In genomic region chr1:201354901-201355295, GRCh38 we compare ENCODE assay signal across 19 cellular contexts. TPM values are rescaled to one million over a fixed set of nuclear protein-coding genes. Genes with fewer than 3 reads are reported as not detected.
DNase-seq lines count a peak whose midpoint lies in the region; ATAC-seq and TF ChIP-seq lines count a peak whose summit lies in the region.
"Had no signal": no experiment of that assay in that cellular context is flagged by ENCODE, and none has a peak within 500 bp of the region (broad histone marks: within the 10 kb centered on the region; RNA-seq: fewer than 3 reads in every experiment).

No MANE protein-coding gene starts in this region.

- H3K27me3 ChIP-seq in cardiac muscle cell: no peaks in the 10 kb centered on the region
- no peaks in the 10 kb centered on the region for H3K27me3 ChIP-seq in lower lobe of right lung (ENCODE audit: low read depth)
- no peaks in the 10 kb centered on the region for H3K27me3 ChIP-seq in upper lobe of right lung

- TF ChIP-seq CTCF in cardiac muscle cell (IDR thresholded peaks at IDR 0.05; ENCODE audit: low read depth, low read length) (no peak), glutamatergic neuron (IDR thresholded peaks at IDR 0.05; ENCODE audit: partially characterized antibody, unreplicated experiment) (no peak), lower lobe of right lung (IDR thresholded peaks at IDR 0.05) (no peak), upper lobe of right lung (IDR thresholded peaks at IDR 0.05) (no peak)

- H3K27me3 Mint-ChIP-seq in glutamatergic neuron (ENCODE audit: unreplicated experiment): peaks cover 13% of the 10 kb centered on the region

- no peak overlapping the region for H3K4me3 Mint-ChIP-seq in glutamatergic neuron (ENCODE audit: unreplicated experiment)
- H3K4me3 Mint-ChIP-seq: CD14-positive monocyte had no signal

- intact Hi-C loops in Right ventricle myocardium superior (cut with DNase I): no loop called here
- intact Hi-C loops in lower lobe of right lung (cut with DNase I): no loop called here
- intact Hi-C loops in upper lobe of right lung (cut with DNase I): no loop called here

- DNase-seq in cardiac muscle cell (ENCODE audit: low read depth in 1 of 2, low spot score in 1 of 2) (no peak), Right ventricle myocardium superior (no peak), glutamatergic neuron (peak; percentile 8), lower lobe of right lung (peak; percentile 8), upper lobe of right lung (peak; percentile 58), NCI-H748 treated with DMSO at 0.1 percent for 48 hours (lab: John Stamatoyannopoulos, UW) (no peak)
- DNase-seq: 8988T, DND-41, GOT3, KBM-7, NCI-H187, NCI-H2107, NCI-H2227 treated with DMSO at 0.1 percent for 48 hours, NCI-H510A treated with DMSO at 0.1 percent for 48 hours, NCI-H82, OCI-M1 had no signal

- H3K36me3 ChIP-seq in cardiac muscle cell: peaks cover 14% of the 10 kb centered on the region
- no peaks in the 10 kb centered on the region for H3K36me3 ChIP-seq in lower lobe of right lung
- no peaks in the 10 kb centered on the region for H3K36me3 ChIP-seq in upper lobe of right lung

- peaks cover 1% of the 10 kb centered on the region for H3K9me3 Mint-ChIP-seq in glutamatergic neuron (ENCODE audit: unreplicated experiment)
- H3K9me3 Mint-ChIP-seq: CD14-positive monocyte had no signal

- H3K27ac Mint-ChIP-seq in glutamatergic neuron (ENCODE audit: unreplicated experiment): no peak overlapping the region
- H3K27ac Mint-ChIP-seq: CD14-positive monocyte had no signal

- H3K27ac ChIP-seq in cardiac muscle cell: peak overlapping the region; percentile 98
- no peak overlapping the region for H3K27ac ChIP-seq in lower lobe of right lung
- no peak overlapping the region for H3K27ac ChIP-seq in upper lobe of right lung

- H3K4me3 ChIP-seq in cardiac muscle cell (no peak overlapping the region), lower lobe of right lung (no peak overlapping the region), upper lobe of right lung (no peak overlapping the region)

- H3K4me1 ChIP-seq in cardiac muscle cell (ENCODE audit: low read depth): no peaks in the 10 kb centered on the region
- no peaks in the 10 kb centered on the region for H3K4me1 ChIP-seq in lower lobe of right lung
- H3K4me1 ChIP-seq in upper lobe of right lung: no peaks in the 10 kb centered on the region

- H3K4me1 Mint-ChIP-seq in glutamatergic neuron (ENCODE audit: low read depth, unreplicated experiment): peaks cover 6% of the 10 kb centered on the region
- H3K4me1 Mint-ChIP-seq: CD14-positive monocyte had no signal

- H3K9me3 ChIP-seq in cardiac muscle cell (ENCODE audit: low read depth) (no peaks in the 10 kb centered on the region), lower lobe of right lung (no peaks in the 10 kb centered on the region), upper lobe of right lung (no peaks in the 10 kb centered on the region)

- ATAC-seq in Right ventricle myocardium superior (ENCODE audit: poor library complexity): no peak
- no peak for ATAC-seq in lower lobe of right lung
- ATAC-seq in upper lobe of right lung: no peak
- no peak for ATAC-seq in HG03432 (IDR thresholded peaks at IDR 0.05; ENCODE audit: unreplicated experiment)
- ATAC-seq in GM19467 (IDR thresholded peaks at IDR 0.05; ENCODE audit: unreplicated experiment): no peak

- no peaks in the 10 kb centered on the region for H3K36me3 Mint-ChIP-seq in glutamatergic neuron (ENCODE audit: unreplicated experiment)
- H3K36me3 Mint-ChIP-seq: CD14-positive monocyte had no signal

RNA-seq across cellular contexts. Expression of gene TNNT2, which starts 22.6 kb away (rescaled TPM):
- total RNA-seq in cardiac muscle cell (4,623 and 7,232 TPM in 2 replicates), Right ventricle myocardium superior (9,128 TPM), glutamatergic neuron (ENCODE audit: unreplicated experiment) (not detected), lower lobe of right lung (6.4 TPM), upper lobe of right lung (6.4 TPM)
- 7,307 and 9,291 TPM in 2 replicates for polyA plus RNA-seq in cardiac muscle cell
- polyA plus RNA-seq: CD14-positive monocyte had no signal

RNA-seq across cellular contexts. Expression of gene LAD1, which starts 44.2 kb away (rescaled TPM):
- 8.4 and 12.6 TPM in 2 replicates for total RNA-seq in cardiac muscle cell
- polyA plus RNA-seq in cardiac muscle cell: 8.2 and 9.5 TPM in 2 replicates
- 1.9 TPM for total RNA-seq in Right ventricle myocardium superior
- 0.25 TPM for total RNA-seq in glutamatergic neuron (ENCODE audit: unreplicated experiment)
- total RNA-seq in lower lobe of right lung: 35.3 TPM
- 42.6 TPM for total RNA-seq in upper lobe of right lung
- polyA plus RNA-seq: CD14-positive monocyte had no signal

Comparison
In these comparisons a context has a peak if more than half of its experiments do, and no peak if none do; other contexts are left out.
1. DNase-seq: peak in glutamatergic neuron (single experiment), lower lobe of right lung (single experiment) and upper lobe of right lung (single experiment); none in cardiac muscle cell (0 of 2), Right ventricle myocardium superior (single experiment) and NCI-H748 treated with DMSO at 0.1 percent for 48 hours (single experiment).
2. RNA of gene TNNT2, which starts 22.6 kb away (total RNA-seq): 9,128 TPM in Right ventricle myocardium superior (single experiment) and 4,623 to 7,232 TPM in cardiac muscle cell; 6.4 TPM in lower lobe of right lung (single experiment), 6.4 TPM in upper lobe of right lung (single experiment) and not detected in glutamatergic neuron (single experiment); every median in the first group is over 100 times any median in the second.